ENCODE assay signal across 8 cellular contexts in genomic region chr15:83436513-83437158, GRCh38. TPM values are rescaled to one million over a fixed set of nuclear protein-coding genes. Genes with fewer than 3 reads are reported as not detected.
DNase-seq lines count a peak whose midpoint lies in the region; ATAC-seq lines count a peak whose summit lies in the region.

No MANE protein-coding gene starts in this region.

- intact Hi-C loops in left ventricle myocardium superior (cut with micrococcal nuclease), result loop anchor here (10.0 kb wide), 1 partner anchor 182 kb away; no protein-coding TSS in a partner anchor

- DNase-seq in AG08395 (ENCODE audit: low spot score), result peak; percentile 58
- DNase-seq in H7, result peak; percentile 59
- peak; percentile 48 for DNase-seq in SK-N-DZ (ENCODE audit: low spot score)
- no peak for DNase-seq in left ventricle myocardium superior
- no peak for DNase-seq in GF-D8 (lab: John Stamatoyannopoulos, UW)
- DNase-seq in NCI-H345 treated with DMSO at 0.1 percent for 48 hours (lab: John Stamatoyannopoulos, UW; ENCODE audit: unreplicated experiment), result no peak

- H3K27me3 ChIP-seq in H7 (ENCODE audit: control insufficient read depth, insufficient read depth, low read length), result no peaks in the 10 kb centered on the region

- H3K36me3 ChIP-seq in H7 (replicated peaks; ENCODE audit: control insufficient read depth, insufficient read depth, low read length), result no peaks in the 10 kb centered on the region

- ATAC-seq in left ventricle myocardium superior (peak; percentile 39), HG03457 (IDR thresholded peaks at IDR 0.05; ENCODE audit: unreplicated experiment) (no peak), GM21526 (IDR thresholded peaks at IDR 0.05; ENCODE audit: low FRiP score, unreplicated experiment) (no peak)

- H3K4me3 ChIP-seq in H7 (ENCODE audit: insufficient read depth, low read depth, low read length), result no peak overlapping the region

RNA-seq across cellular contexts. Expression of gene SH3GL3, which starts 10.5 kb away (rescaled TPM):
- total RNA-seq in H7 (2014; rRNA removed; shearing (Covaris generic)), result 6.8 and 7.0 TPM in 2 replicates
- 33.6 and 51.4 TPM in 2 replicates for polyA plus RNA-seq in SK-N-DZ (2014; cell fraction: cytosol; rRNA removed)
- polyA plus RNA-seq in SK-N-DZ (2014; cell fraction: nucleus; rRNA removed), result 44.0 and 46.8 TPM in 2 replicates
- not detected for total RNA-seq in left ventricle myocardium superior

Comparison
In these comparisons a context has a peak if more than half of its experiments do, and no peak if none do; other contexts are left out.
1. DNase-seq: peak in AG08395 (single experiment), H7 (single experiment) and SK-N-DZ (single experiment); none in left ventricle myocardium superior (single experiment), GF-D8 (single experiment) and NCI-H345 treated with DMSO at 0.1 percent for 48 hours (single experiment).